Comparison of ENCODE assay signal across 12 cellular contexts in genomic region chr1:20575544-20576056, GRCh38. TPM values are rescaled to one million over a fixed set of nuclear protein-coding genes. Genes with fewer than 3 reads are reported as not detected.
A peak's percentile ranks its signal among the peaks of the same experiment; 100 is the strongest.
DNase-seq lines count a peak whose midpoint lies in the region; ATAC-seq, FAIRE-seq and TF ChIP-seq lines count a peak whose summit lies in the region.
"Had no signal": no experiment of that assay in that cellular context is flagged by ENCODE, and none has a peak within 500 bp of the region (broad histone marks: within the 10 kb centered on the region; RNA-seq: fewer than 3 reads in every experiment).

No MANE protein-coding gene starts in this region.

- TF ChIP-seq RAD21 in HCT116 (IDR thresholded peaks at IDR 0.05; ENCODE audit: low read depth) (no peak), HepG2 (CRISPR knock-in tag; IDR thresholded peaks at IDR 0.05) (no peak)

- RAD21 ChIA-PET in HCT116 (lab: Charles Lee; ENCODE audit: low non-redundant PET in 1 of 2, low total read pairs in 2 of 2, uncharacterized antibody in 2 of 2, unreplicated experiment in 2 of 2): interaction anchor here (0.8 to 2.0 kb wide), 9 partner anchors 13 to 157 kb away, joined by 3 to 23 read pairs (median 5); partner anchors contain the start of genes PINK1 (in 2 of the 2), CDA (in 1 of the 2), DDOST (in 1 of the 2) and SH2D5 (in 1 of the 2)

- no peaks in the 10 kb centered on the region for H3K36me3 ChIP-seq in HCT116 (ENCODE audit: control insufficient read depth in 1 of 2, insufficient read depth in 2 of 2, low read length in 2 of 2)
- H3K36me3 ChIP-seq in PC-9 (ENCODE audit: low read depth): no peaks in the 10 kb centered on the region
- H3K36me3 ChIP-seq in HepG2 (replicated peaks in 1 of 2; ENCODE audit: control insufficient read depth in 1 of 2, insufficient read depth in 2 of 2, low read length in 2 of 2): no peaks in the 10 kb centered on the region
- H3K36me3 ChIP-seq: BLaER1 treated with 17β-estradiol and CSF1 and Interleukin-3, amounts not matched to agents 10 nM and 100 nM; SJSA1 had no signal

- H3K79me2 ChIP-seq in HCT116 (ENCODE audit: insufficient read depth, low read length) (no peaks in the 10 kb centered on the region), PC-9 (ENCODE audit: low read depth) (no peaks in the 10 kb centered on the region), HepG2 (ENCODE audit: insufficient read depth, low read length) (no peaks in the 10 kb centered on the region)

- H3K9ac ChIP-seq in HCT116 (ENCODE audit: low read length) (no peak overlapping the region), HepG2 (ENCODE audit: insufficient read depth, low read depth, low read length) (no peak overlapping the region)
- H3K9ac ChIP-seq: BLaER1 treated with 17β-estradiol and CSF1 and Interleukin-3, amounts not matched to agents 10 nM and 100 nM had no signal

- no peaks in the 10 kb centered on the region for H3K9me2 ChIP-seq in HCT116 (ENCODE audit: insufficient read depth)
- H3K9me2 ChIP-seq in PC-9 (ENCODE audit: insufficient read depth): no peaks in the 10 kb centered on the region

- ATAC-seq in HCT116 (peak; percentile 51), HepG2 (peak; percentile 58), GM18907 (IDR thresholded peaks at IDR 0.05; ENCODE audit: unreplicated experiment) (no peak)

- CTCF ChIA-PET in HCT116 (lab: Charles Lee) (interaction anchor here (0.6 to 3.7 kb wide), 23 partner anchors 9 to 620 kb away, joined by 3 to 74 read pairs (median 4); partner anchors contain the start of genes CDA, DDOST and PINK1), PC-9 (lab: Charles Lee) (interaction anchor here (1.1 kb wide), 1 partner anchor 58 kb away, joined by 5 read pairs; no protein-coding TSS in a partner anchor), HepG2 (lab: Yijun Ruan, JAX; ENCODE audit: low intra/inter-chr PET ratio, low total read pairs) (interaction anchor here (1.1 to 2.2 kb wide), 3 partner anchors 54 to 65 kb away, joined by 3 to 14 read pairs (median 13); partner anchors contain the start of gene PINK1)

- H3K9me3 ChIP-seq in HCT116 (ENCODE audit: control insufficient read depth in 1 of 2, insufficient read depth in 1 of 2, low read depth in 1 of 2, low read length in 2 of 2) (no peaks in the 10 kb centered on the region), PC-9 (ENCODE audit: insufficient read depth, low read depth) (no peaks in the 10 kb centered on the region), HepG2 (ENCODE audit: low read length) (peaks cover 4% of the 10 kb centered on the region; the same call in 1 of the 2 replicates)
- H3K9me3 ChIP-seq: SJSA1 had no signal

- in situ Hi-C loops in HepG2 (cut with HindIII; ENCODE audit: extremely low pct_ligation_motif_present, low pct_unique_long_range_greater_than_20kb): loop anchor here (5.0 kb wide), 1 partner anchor 62 kb away; no protein-coding TSS in a partner anchor

- H4K20me1 ChIP-seq in HCT116 (ENCODE audit: insufficient read depth) (no peaks in the 10 kb centered on the region), PC-9 (ENCODE audit: insufficient read depth) (no peaks in the 10 kb centered on the region), HepG2 (ENCODE audit: insufficient read depth, low read length) (no peaks in the 10 kb centered on the region)
- H4K20me1 ChIP-seq: BLaER1 treated with 17β-estradiol and CSF1 and Interleukin-3, amounts not matched to agents 10 nM and 100 nM had no signal

- H3K27ac ChIP-seq in HCT116 (ENCODE audit: low read depth, low read length): peak overlapping the region; percentile 61
- H3K27ac ChIP-seq in PC-9: peak overlapping the region; percentile 49; the same call in 1 of the 2 replicates
- H3K27ac ChIP-seq in HepG2 (ENCODE audit: extremely low read length, insufficient read depth, low read length): no peak overlapping the region
- H3K27ac ChIP-seq: BLaER1 treated with 17β-estradiol and CSF1 and Interleukin-3, amounts not matched to agents 10 nM and 100 nM; SJSA1 had no signal

- WGBS in HepG2 (ENCODE audit: low lambda C conversion rate): 17% methylated on average over 2 of the region's 5 CpGs

- no peak for TF ChIP-seq CTCF in HCT116 (IDR thresholded peaks at IDR 0.05 in 2 of 3, conservative IDR thresholded peaks at IDR 0.05 in 1 of 3; ENCODE audit: borderline replicate concordance in 1 of 3, insufficient read depth in 1 of 3, low read depth in 2 of 3, low read length in 2 of 3)
- no peak for TF ChIP-seq CTCF in PC-9 (conservative IDR thresholded peaks at IDR 0.05)
- no peak for TF ChIP-seq CTCF in HepG2 (CRISPR knock-in tag; IDR thresholded peaks at IDR 0.05)

- POLR2A ChIA-PET in HCT116 (lab: Charles Lee): interaction anchor here (0.8 to 1.9 kb wide), 4 partner anchors 11 to 59 kb away, joined by 3 to 10 read pairs (median 5); no protein-coding TSS in a partner anchor
- POLR2A ChIA-PET in PC-9 (lab: Charles Lee; ENCODE audit: unreplicated experiment): no interaction called here
- POLR2A ChIA-PET in HepG2 (lab: Yijun Ruan, JAX): interaction anchor here (0.7 to 2.0 kb wide), 6 partner anchors 13 to 58 kb away, joined by 3 to 16 read pairs (median 6); partner anchors contain the start of genes CDA and FAM43B

- TF ChIP-seq EP300 in HepG2 (IDR thresholded peaks at IDR 0.05; ENCODE audit: low read depth in 2 of 2, low read length in 2 of 2): no peak
- TF ChIP-seq EP300 in HepG2 (CRISPR knock-in tag; IDR thresholded peaks at IDR 0.05; ENCODE audit: borderline replicate concordance): no peak

- intact Hi-C loops in HCT116 (cut with micrococcal nuclease) (loop anchor here (1.0 to 5.0 kb wide), 4 partner anchors 37 to 65 kb away; partner anchors contain the start of gene PINK1), PC-9 (cut with micrococcal nuclease; ENCODE audit: unreplicated experiment) (loop anchor here (5.0 kb wide), 2 partner anchors 37 to 57 kb away; partner anchors contain the start of gene PINK1), HepG2 (cut with micrococcal nuclease; ENCODE audit: unreplicated experiment) (loop anchor here (1.0 to 2.0 kb wide), 2 partner anchors 57 to 65 kb away; partner anchors contain the start of gene PINK1)

- H3K4me2 ChIP-seq in HCT116 (ENCODE audit: low read length): peak overlapping the region; percentile 68
- H3K4me2 ChIP-seq in PC-9: 0 out of 2 replicates have a peak overlapping the region, but pooled peaks have one; percentile 38
- H3K4me2 ChIP-seq in HepG2 (ENCODE audit: low read depth, low read length): peak overlapping the region; percentile 18; the same call in 1 of the 2 replicates
- H3K4me2 ChIP-seq: BLaER1 treated with 17β-estradiol and CSF1 and Interleukin-3, amounts not matched to agents 10 nM and 100 nM had no signal

- peaks cover 31% of the 10 kb centered on the region; the same call in 1 of the 2 replicates for H3F3A ChIP-seq in PC-9 (ENCODE audit: insufficient read depth, low read depth)

- FAIRE-seq in HepG2 (lab: Jason Lieb, UNC): no peak

- no peak for DNase-seq in HCT116 (ENCODE audit: low read depth, low spot score)
- DNase-seq in PC-9: no peak
- no peak for DNase-seq in HepG2 (ENCODE audit: low spot score)
- DNase-seq in activated T-cell treated with anti-CD3 and anti-CD28 coated beads, Interleukin-2, amount 50 U/mL, for 1 hour: no peak
- no peak for DNase-seq in activated T-cell treated with anti-CD3 and anti-CD28 coated beads for 4 hours
- DNase-seq in NOMO-1 treated with dmso at 0.1 percent for 144 hours (lab: John Stamatoyannopoulos, UW; ENCODE audit: unreplicated experiment): no peak
- DNase-seq: DMS153, NCI-H187 treated with DMSO at 0.1 percent for 48 hours had no signal

- H3K4me1 ChIP-seq in HCT116 (ENCODE audit: control insufficient read depth in 1 of 2, insufficient read depth in 2 of 2, low read length in 2 of 2) (peaks cover 17 to 44% of the 10 kb centered on the region in 2 experiments), PC-9 (replicated peaks; ENCODE audit: insufficient read depth) (peaks cover 34% of the 10 kb centered on the region), HepG2 (ENCODE audit: insufficient read depth, low read length) (peaks cover 7% of the 10 kb centered on the region; the same call in 1 of the 2 replicates)

- peak overlapping the region in 1 of 2 experiments; percentile 28; a peak in 1 of 4 replicates for H3K4me3 ChIP-seq in HCT116 (replicated peaks in 1 of 2; ENCODE audit: low read depth in 1 of 2, low read length in 2 of 2)
- no peak overlapping the region for H3K4me3 ChIP-seq in PC-9
- H3K4me3 ChIP-seq in HepG2 (replicated peaks in 1 of 3; ENCODE audit: insufficient read depth in 1 of 3, low read depth in 2 of 3, low read length in 3 of 3): no peak overlapping the region
- H3K4me3 ChIP-seq: BLaER1 treated with 17β-estradiol and CSF1 and Interleukin-3, amounts not matched to agents 10 nM and 100 nM; SJSA1 had no signal

- H2AFZ ChIP-seq in HCT116 (ENCODE audit: low read depth, low read length, poor library complexity, severe bottlenecking) (peak overlapping the region; percentile 67), PC-9 (no peak overlapping the region), HepG2 (ENCODE audit: low read length) (no peak overlapping the region)

- BruUV-seq in HCT116 (replicated peaks; lab: Mats Ljungman, UMichigan): no TSS peak
- BruUV-seq in PC-9 (replicated peaks; lab: Mats Ljungman, UMichigan): no TSS peak
- no TSS peak for BruUV-seq in HepG2 (replicated peaks; lab: Mats Ljungman, UMichigan)

- H3K27me3 ChIP-seq in HCT116 (ENCODE audit: insufficient read depth, low read length): 0 out of 2 replicates have a peak, but pooled peaks cover 2% of the 10 kb centered on the region
- no peaks in the 10 kb centered on the region for H3K27me3 ChIP-seq in PC-9 (ENCODE audit: insufficient read depth, low read depth)
- H3K27me3 ChIP-seq in HepG2 (ENCODE audit: control insufficient read depth in 1 of 2, insufficient read depth in 2 of 2, low read length in 2 of 2): no peaks in the 10 kb centered on the region; a peak in 1 of 5 replicates
- H3K27me3 ChIP-seq: BLaER1 treated with 17β-estradiol and CSF1 and Interleukin-3, amounts not matched to agents 10 nM and 100 nM; SJSA1 had no signal

- no peak for TF ChIP-seq POLR2A in HCT116 (IDR thresholded peaks at IDR 0.05; ENCODE audit: borderline replicate concordance, extremely low read depth, insufficient read depth, insufficient read length)
- no peak for TF ChIP-seq POLR2A in HepG2 (IDR thresholded peaks at IDR 0.05; ENCODE audit: insufficient read depth in 1 of 2, low read depth in 2 of 2, low read length in 2 of 2)

RNA-seq across cellular contexts. Expression of gene CDA, which starts 13.3 kb away (rescaled TPM):
- total RNA-seq in HCT116 (2021; ENCODE audit: unreplicated experiment) (28.6 TPM), PC-9 (2021) (41.9 and 56.6 TPM in 2 replicates), HepG2 (2016; rRNA removed; fragmentation: Illumina TruSeq; extraction: Trizol) (0.66 and 0.72 TPM in 2 replicates)
- polyA plus RNA-seq in HCT116 (2012): 65.7 and 68.1 TPM in 2 replicates
- total RNA-seq in HepG2 (2016; cell fraction: cytosol; rRNA removed; fragmentation: Illumina TruSeq; extraction: Trizol; ENCODE audit: low read depth): 0.40 and 0.62 TPM in 2 replicates
- total RNA-seq in HepG2 (2016; cell fraction: insoluble cytoplasmic fraction; rRNA removed; fragmentation: Illumina TruSeq; extraction: Trizol): 0.26 and 0.98 TPM in 2 replicates
- 0.71 and 1.00 TPM in 2 replicates for total RNA-seq in HepG2 (2016; cell fraction: membrane; rRNA removed; fragmentation: Illumina TruSeq; extraction: Trizol)
- total RNA-seq in HepG2 (2016; cell fraction: nucleus; rRNA removed; fragmentation: Illumina TruSeq; extraction: Trizol): not detected in 2 replicates
- polyA plus RNA-seq in HepG2 (2011; rRNA removed): 2.1 and 5.2 TPM in 2 replicates
- polyA plus RNA-seq in HepG2 (2011; cell fraction: cytosol; rRNA removed): 5.2 and 6.4 TPM in 2 replicates
- polyA plus RNA-seq in HepG2 (2011; cell fraction: nucleus; rRNA removed): 1.3 and 1.6 TPM in 2 replicates
- polyA plus RNA-seq in HepG2 (2012): 4.3 and 8.5 TPM in 2 replicates
- polyA plus RNA-seq in HepG2 (2016; cell fraction: cytosol; fragmentation: Illumina TruSeq; extraction: Trizol; ENCODE audit: low read depth): 2.2 and 2.3 TPM in 2 replicates
- polyA plus RNA-seq in HepG2 (2016; cell fraction: insoluble cytoplasmic fraction; fragmentation: Illumina TruSeq; extraction: Trizol; ENCODE audit: low read depth): 1.2 and 1.3 TPM in 2 replicates
- polyA plus RNA-seq in HepG2 (2016; cell fraction: membrane; fragmentation: Illumina TruSeq; extraction: Trizol; ENCODE audit: low read depth): 2.1 TPM in 2 replicates
- 0.87 and 0.89 TPM in 2 replicates for polyA plus RNA-seq in HepG2 (2016; cell fraction: nucleus; fragmentation: Illumina TruSeq; extraction: Trizol; ENCODE audit: insufficient read depth, low read depth)
- 2.3 and 70.1 TPM in 2 replicates for polyA minus RNA-seq in HepG2 (2011; rRNA and poly(A)+ RNA removed; ENCODE audit: low replicate concordance)
- polyA minus RNA-seq in HepG2 (2011; cell fraction: cytosol; rRNA and poly(A)+ RNA removed): 1.9 and 6.0 TPM in 2 replicates
- polyA minus RNA-seq in HepG2 (2011; cell fraction: nucleus; rRNA and poly(A)+ RNA removed): 0.64 TPM in 1 of 2 replicates, not detected in the other
- total RNA-seq: SJSA1 had no signal

RNA-seq across cellular contexts. Expression of gene FAM43B, which starts 23.2 kb away (rescaled TPM):
- not detected for total RNA-seq in HCT116 (2021; ENCODE audit: unreplicated experiment)
- not detected in 2 replicates for polyA plus RNA-seq in HCT116 (2012)
- not detected in 2 replicates for total RNA-seq in PC-9 (2021)
- total RNA-seq in HepG2 (2016; rRNA removed; fragmentation: Illumina TruSeq; extraction: Trizol): 3.2 and 3.7 TPM in 2 replicates
- 1.1 TPM in 2 replicates for total RNA-seq in HepG2 (2016; cell fraction: cytosol; rRNA removed; fragmentation: Illumina TruSeq; extraction: Trizol; ENCODE audit: low read depth)
- 2.7 and 3.7 TPM in 2 replicates for total RNA-seq in HepG2 (2016; cell fraction: insoluble cytoplasmic fraction; rRNA removed; fragmentation: Illumina TruSeq; extraction: Trizol)
- total RNA-seq in HepG2 (2016; cell fraction: membrane; rRNA removed; fragmentation: Illumina TruSeq; extraction: Trizol): 2.0 and 2.1 TPM in 2 replicates
- 2.1 and 2.2 TPM in 2 replicates for total RNA-seq in HepG2 (2016; cell fraction: nucleus; rRNA removed; fragmentation: Illumina TruSeq; extraction: Trizol)
- 0.63 and 0.80 TPM in 2 replicates for polyA plus RNA-seq in HepG2 (2011; rRNA removed)
- polyA plus RNA-seq in HepG2 (2011; cell fraction: cytosol; rRNA removed): 0.45 and 0.85 TPM in 2 replicates
- polyA plus RNA-seq in HepG2 (2011; cell fraction: nucleus; rRNA removed): 2.0 and 2.2 TPM in 2 replicates
- 1.4 and 1.7 TPM in 2 replicates for polyA plus RNA-seq in HepG2 (2012)
- polyA plus RNA-seq in HepG2 (2016; cell fraction: cytosol; fragmentation: Illumina TruSeq; extraction: Trizol; ENCODE audit: low read depth): 0.42 and 0.66 TPM in 2 replicates
- polyA plus RNA-seq in HepG2 (2016; cell fraction: insoluble cytoplasmic fraction; fragmentation: Illumina TruSeq; extraction: Trizol; ENCODE audit: low read depth): 4.4 and 6.4 TPM in 2 replicates
- polyA plus RNA-seq in HepG2 (2016; cell fraction: membrane; fragmentation: Illumina TruSeq; extraction: Trizol; ENCODE audit: low read depth): 1.0 and 1.4 TPM in 2 replicates
- 4.9 and 5.8 TPM in 2 replicates for polyA plus RNA-seq in HepG2 (2016; cell fraction: nucleus; fragmentation: Illumina TruSeq; extraction: Trizol; ENCODE audit: insufficient read depth, low read depth)
- 2.0 TPM in 1 of 2 replicates, not detected in the other for polyA minus RNA-seq in HepG2 (2011; rRNA and poly(A)+ RNA removed; ENCODE audit: low replicate concordance)
- polyA minus RNA-seq in HepG2 (2011; cell fraction: cytosol; rRNA and poly(A)+ RNA removed): 1.8 and 2.3 TPM in 2 replicates
- 1.4 and 2.2 TPM in 2 replicates for polyA minus RNA-seq in HepG2 (2011; cell fraction: nucleus; rRNA and poly(A)+ RNA removed)
- total RNA-seq: NCI-H460, SJSA1 had no signal

RNA-seq across cellular contexts. Expression of gene PINK1, which starts 57.7 kb away (rescaled TPM):
- total RNA-seq in HCT116 (2021; ENCODE audit: unreplicated experiment) (29.4 TPM), PC-9 (2021) (46.5 and 48.6 TPM in 2 replicates), HepG2 (2016; rRNA removed; fragmentation: Illumina TruSeq; extraction: Trizol) (13.1 and 15.3 TPM in 2 replicates)
- polyA plus RNA-seq in HCT116 (2012): 36.5 and 44.2 TPM in 2 replicates
- total RNA-seq in HepG2 (2016; cell fraction: cytosol; rRNA removed; fragmentation: Illumina TruSeq; extraction: Trizol; ENCODE audit: low read depth): 5.6 and 6.1 TPM in 2 replicates
- 13.5 and 15.3 TPM in 2 replicates for total RNA-seq in HepG2 (2016; cell fraction: insoluble cytoplasmic fraction; rRNA removed; fragmentation: Illumina TruSeq; extraction: Trizol)
- total RNA-seq in HepG2 (2016; cell fraction: membrane; rRNA removed; fragmentation: Illumina TruSeq; extraction: Trizol): 11.1 and 11.3 TPM in 2 replicates
- total RNA-seq in HepG2 (2016; cell fraction: nucleus; rRNA removed; fragmentation: Illumina TruSeq; extraction: Trizol): 6.6 and 7.9 TPM in 2 replicates
- 16.1 and 22.2 TPM in 2 replicates for polyA plus RNA-seq in HepG2 (2011; rRNA removed)
- 18.4 and 20.0 TPM in 2 replicates for polyA plus RNA-seq in HepG2 (2011; cell fraction: cytosol; rRNA removed)
- 9.4 and 14.0 TPM in 2 replicates for polyA plus RNA-seq in HepG2 (2011; cell fraction: nucleus; rRNA removed)
- polyA plus RNA-seq in HepG2 (2012): 16.1 and 27.7 TPM in 2 replicates
- polyA plus RNA-seq in HepG2 (2016; cell fraction: cytosol; fragmentation: Illumina TruSeq; extraction: Trizol; ENCODE audit: low read depth): 5.1 and 5.5 TPM in 2 replicates
- 11.4 and 13.0 TPM in 2 replicates for polyA plus RNA-seq in HepG2 (2016; cell fraction: insoluble cytoplasmic fraction; fragmentation: Illumina TruSeq; extraction: Trizol; ENCODE audit: low read depth)
- 6.7 and 7.8 TPM in 2 replicates for polyA plus RNA-seq in HepG2 (2016; cell fraction: membrane; fragmentation: Illumina TruSeq; extraction: Trizol; ENCODE audit: low read depth)
- polyA plus RNA-seq in HepG2 (2016; cell fraction: nucleus; fragmentation: Illumina TruSeq; extraction: Trizol; ENCODE audit: insufficient read depth, low read depth): 7.1 and 7.2 TPM in 2 replicates
- polyA minus RNA-seq in HepG2 (2011; rRNA and poly(A)+ RNA removed; ENCODE audit: low replicate concordance): 18.7 and 37.0 TPM in 2 replicates
- polyA minus RNA-seq in HepG2 (2011; cell fraction: cytosol; rRNA and poly(A)+ RNA removed): 6.9 and 10.6 TPM in 2 replicates
- polyA minus RNA-seq in HepG2 (2011; cell fraction: nucleus; rRNA and poly(A)+ RNA removed): 5.0 and 6.5 TPM in 2 replicates

Comparison
In these comparisons a context has a peak if more than half of its experiments do, and no peak if none do; other contexts are left out.
1. H3K4me2 ChIP-seq: peak in every context shown above with its lines; median percentile 68 in HCT116; 38 in PC-9; 18 in HepG2.
2. RNA of gene CDA, which starts 13.3 kb away (total RNA-seq): 41.9 to 56.6 TPM in PC-9 and 28.6 TPM in HCT116 (single experiment); 0.26 to 1.00 TPM in HepG2; every median in the first group is over 10 times any median in the second.
3. Of the 20 proteins assayed by ChIP-seq in both HepG2 and HCT116: peak only in HepG2: none; only in HCT116: JUND, TCF7L2 and ZFX; in both: none; in neither: 17.